Comparison of ENCODE assay signal across 18 cellular contexts in genomic region chr1:61873581-61873980, GRCh38.
"Had no signal": no experiment of that assay in that cellular context is flagged by ENCODE, and none has a peak within 500 bp of the region (broad histone marks: within the 10 kb centered on the region; RNA-seq: fewer than 3 reads in every experiment).

No MANE protein-coding gene starts in this region.

- H3K4me3 Mint-ChIP-seq: activated CD8-positive, alpha-beta T cell treated with anti-CD3 and anti-CD28 coated beads for 36 hours; activated T-cell treated with anti-CD3 and anti-CD28 coated beads, Interleukin-2, amount 50 U/mL, for 4 hours; central memory CD8-positive, alpha-beta T cell had no signal

- H3K9me3 ChIP-seq: gastrocnemius medialis, lower lobe of right lung, pancreas, testis had no signal

- H3K4me1 ChIP-seq: lower lobe of right lung, pancreas, sigmoid colon, stomach, testis had no signal

- H3K9me3 Mint-ChIP-seq: activated CD8-positive, alpha-beta T cell treated with anti-CD3 and anti-CD28 coated beads for 36 hours; activated naive CD4-positive, alpha-beta T cell treated with anti-CD3 and anti-CD28 coated beads, Interleukin-2, amount 50 U/mL, for 72 hours; activated T-cell treated with anti-CD3 and anti-CD28 coated beads, Interleukin-2, amount 50 U/mL, for 4 hours; central memory CD8-positive, alpha-beta T cell had no signal

- H3K27ac ChIP-seq: coronary artery, gastrocnemius medialis, heart left ventricle, lower lobe of right lung, pancreas, sigmoid colon, stomach, testis had no signal

- H3K4me3 ChIP-seq: coronary artery, gastrocnemius medialis, heart left ventricle, lower lobe of right lung, pancreas, sigmoid colon, stomach, testis had no signal

- ATAC-seq: activated CD8-positive, alpha-beta T cell treated with anti-CD3 and anti-CD28 coated beads for 36 hours; activated naive CD4-positive, alpha-beta T cell treated with anti-CD3 and anti-CD28 coated beads, Interleukin-2, amount 50 U/mL, for 72 hours; activated T-cell treated with anti-CD3 and anti-CD28 coated beads, Interleukin-2, amount 50 U/mL, for 4 hours; gastrocnemius medialis; heart left ventricle; left colon; lower lobe of right lung; pancreas had no signal

- DNase-seq: activated CD4-positive, alpha-beta T cell treated with anti-CD3 and anti-CD28 coated beads for 4 hours; activated CD8-positive, alpha-beta T cell treated with anti-CD3 and anti-CD28 coated beads for 36 hours; activated effector memory CD4-positive, alpha-beta T cell treated with Interleukin-2 at 50 U/mL for 16 hours; activated T-cell treated with anti-CD3 and anti-CD28 coated beads, Interleukin-2, amount 50 U/mL, for 4 hours; effector CD4-positive, alpha-beta T cell; gastrocnemius medialis; heart left ventricle; left colon; lower lobe of right lung; midbrain; pancreas; sigmoid colon; stimulated activated CD4-positive, alpha-beta T cell treated with anti-CD3 and anti-CD28 coated beads, Interleukin-1b, Interleukin-23, amount 100 ng/mL, for 48 hours; stomach; testis had no signal

- FAIRE-seq: pancreas had no signal

- H3K27me3 Mint-ChIP-seq: activated CD8-positive, alpha-beta T cell treated with anti-CD3 and anti-CD28 coated beads for 36 hours; central memory CD8-positive, alpha-beta T cell had no signal

- H3K27me3 ChIP-seq: gastrocnemius medialis, heart left ventricle, pancreas, sigmoid colon, stomach, testis had no signal

- H3K27ac Mint-ChIP-seq: activated CD8-positive, alpha-beta T cell treated with anti-CD3 and anti-CD28 coated beads for 36 hours; activated naive CD4-positive, alpha-beta T cell treated with anti-CD3 and anti-CD28 coated beads, Interleukin-2, amount 50 U/mL, for 72 hours had no signal

- H3K4me1 Mint-ChIP-seq: central memory CD8-positive, alpha-beta T cell had no signal
